ENCODE assay signal across 10 cellular contexts in the genomic region with DNA sequence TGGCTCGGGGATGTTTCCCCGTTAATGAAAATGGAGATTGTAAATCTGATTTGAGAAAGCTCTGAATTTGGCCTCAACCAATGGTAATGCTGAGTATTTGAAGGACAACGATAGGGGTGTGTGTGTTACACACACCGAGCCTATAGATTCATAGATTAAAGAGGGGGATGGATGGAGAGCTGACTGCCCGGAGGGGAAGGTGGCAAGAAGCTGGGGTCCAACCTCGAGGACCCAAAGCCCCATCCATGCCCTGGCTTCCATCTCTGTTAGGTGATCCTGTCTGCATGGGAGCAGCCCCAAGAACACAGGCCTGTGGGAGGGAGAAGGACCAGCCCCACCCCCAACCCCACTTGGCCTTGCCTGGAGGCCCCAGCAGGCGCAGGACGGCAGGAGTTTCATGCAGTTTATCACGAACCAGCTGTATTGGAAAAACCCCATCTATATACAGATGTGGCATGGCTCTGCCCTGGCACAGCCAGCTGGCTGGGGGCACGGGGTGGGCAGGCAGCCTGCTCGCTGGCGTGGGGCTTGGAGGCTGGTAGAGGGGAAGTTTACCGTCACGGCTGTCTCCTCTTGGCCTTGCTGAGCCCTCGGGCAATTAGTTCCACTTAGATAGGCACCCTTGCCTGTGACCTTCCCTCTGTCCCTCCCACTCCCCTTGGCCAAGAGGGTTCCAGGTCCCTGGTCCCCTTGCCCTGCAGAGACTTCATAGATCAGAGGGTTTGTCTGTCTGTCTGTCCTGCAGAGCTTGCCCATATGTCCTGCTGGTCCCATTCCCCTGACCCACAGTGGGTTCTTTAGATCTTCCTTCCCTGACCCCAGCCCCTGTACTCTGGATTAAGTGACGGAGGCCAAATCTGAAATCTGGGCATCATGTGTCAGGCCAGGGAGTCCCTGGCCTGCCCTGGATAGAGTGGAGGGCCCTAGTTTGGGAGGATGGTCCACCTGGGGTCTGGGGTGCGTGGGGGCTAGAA. TPM values are rescaled to one million over a fixed set of nuclear protein-coding genes. Genes with fewer than 3 reads are reported as not detected.
A peak's percentile ranks its signal among the peaks of the same experiment; 100 is the strongest.
DNase-seq lines count a peak whose midpoint lies in the region; ATAC-seq and TF ChIP-seq lines count a peak whose summit lies in the region.
"Had no signal": no experiment of that assay in that cellular context is flagged by ENCODE, and none has a peak within 500 bp of the region (broad histone marks: within the 10 kb centered on the region; RNA-seq: fewer than 3 reads in every experiment).

No MANE protein-coding gene starts in this region.

- peaks cover 5% of the 10 kb centered on the region for H3K27me3 Mint-ChIP-seq in HFFc6 (ENCODE audit: insufficient read depth)

- H3K4me1 ChIP-seq in heart right ventricle: peaks cover 15 to 66% (median 44%) of the 10 kb centered on the region in 9 donors
- peaks cover 57 to 65% (median 57%) of the 10 kb centered on the region in 3 donors for H3K4me1 ChIP-seq in skeletal muscle tissue (ENCODE audit: control insufficient read depth in 3 of 3, insufficient read depth in 3 of 3, low read length in 3 of 3)

- peak overlapping the region; percentile 92 to 100 (median 98) for H3K9ac ChIP-seq in skeletal muscle tissue (ENCODE audit: low read depth in 1 of 3, low read length in 3 of 3)

- no peaks in the 10 kb centered on the region for H3K9me3 ChIP-seq in heart right ventricle
- no peaks in the 10 kb centered on the region for H3K9me3 ChIP-seq in skeletal muscle tissue (ENCODE audit: control insufficient read depth in 3 of 3, low read length in 3 of 3)

- ATAC-seq in heart right ventricle: peak in 1 of 8 donors; percentile 5
- ATAC-seq in HG03025 (IDR thresholded peaks at IDR 0.05; ENCODE audit: low FRiP score, unreplicated experiment): no peak
- no peak for ATAC-seq in GM21576 (IDR thresholded peaks at IDR 0.05; ENCODE audit: unreplicated experiment)

- H3K4me3 Mint-ChIP-seq in HFFc6: no peak overlapping the region

- H3K4me3 ChIP-seq in heart right ventricle: peak overlapping the region in 9 of 10 donors; percentile 50 to 73 (median 66)
- peak overlapping the region; percentile 38 to 94 (median 89) for H3K4me3 ChIP-seq in skeletal muscle tissue (ENCODE audit: low read length in 3 of 3)

- TF ChIP-seq CTCF in heart right ventricle (IDR thresholded peaks at IDR 0.05): no peak
- TF ChIP-seq CTCF in HFFc6 (IDR thresholded peaks at IDR 0.05): no peak

- H3K27ac ChIP-seq in heart right ventricle: peak overlapping the region; percentile 86 to 99 (median 96)
- H3K27ac ChIP-seq in skeletal muscle tissue (ENCODE audit: low read depth, low read length): peak overlapping the region; percentile 99

- intact Hi-C loops in heart right ventricle (cut with DNase I): no loop called here

- H3K36me3 Mint-ChIP-seq in HFFc6 (ENCODE audit: low read depth): no peaks in the 10 kb centered on the region

- H3K27ac Mint-ChIP-seq in HFFc6: no peak overlapping the region

- H3K9me3 Mint-ChIP-seq in HFFc6: no peaks in the 10 kb centered on the region

- DNase-seq in HUDEP-2 (lab: John Stamatoyannopoulos, UW; ENCODE audit: unreplicated experiment in 76 of 76) (peak in 64 of 76 experiments; percentile 13 to 79 (median 54)), SK-N-DZ (ENCODE audit: low spot score) (peak; percentile 20), heart right ventricle (peak; percentile 54 to 71), HFFc6 (no peak), NCI-H226 (no peak)
- DNase-seq: DND-41 had no signal

- H3K27me3 ChIP-seq in heart right ventricle: no peaks in the 10 kb centered on the region
- H3K27me3 ChIP-seq in skeletal muscle tissue (ENCODE audit: control insufficient read depth in 3 of 3, insufficient read depth in 3 of 3, low read length in 3 of 3): no peaks in the 10 kb centered on the region

- H3K36me3 ChIP-seq in heart right ventricle (peaks cover 0 to 17% (median 0%) of the 10 kb centered on the region in 9 donors), skeletal muscle tissue (ENCODE audit: control insufficient read depth in 3 of 3, insufficient read depth in 3 of 3, low read length in 3 of 3) (peaks cover 0 to 17% (median 5%) of the 10 kb centered on the region in 3 donors)

- 40 to 47% methylated on average over 17 of the region's 17 CpGs for WGBS in heart right ventricle, 2 donors

- peaks cover 51% of the 10 kb centered on the region for H3K4me1 Mint-ChIP-seq in HFFc6 (ENCODE audit: low read depth)

RNA-seq across cellular contexts. Expression of gene HSPB7, which starts 3.0 kb away (rescaled TPM):
- 0.06 and 0.25 TPM in 2 replicates for polyA plus RNA-seq in SK-N-DZ (2014; cell fraction: cytosol; rRNA removed)
- polyA plus RNA-seq in SK-N-DZ (2014; cell fraction: nucleus; rRNA removed): 0.09 TPM in 1 of 2 replicates, not detected in the other
- total RNA-seq in heart right ventricle: 1,000 to 10,000 TPM; 4,333 to 6,303 (median 4,923) TPM
- 1,000 to 10,000 TPM; 5,521 to 6,425 TPM for polyA plus RNA-seq in heart right ventricle
- total RNA-seq in skeletal muscle tissue: 5.7 TPM
- 10 to 100 TPM; 15.5 to 40.6 (median 33.0) TPM for total RNA-seq in HFFc6 (2021; fragmentation: NEBNext Ultra II Directional; extraction: Animal tissue kit (Norgen Biotek cat#: 25700))

RNA-seq across cellular contexts. Expression of gene CLCNKA, which starts 7.0 kb away (rescaled TPM):
- polyA plus RNA-seq in SK-N-DZ (2014; cell fraction: cytosol; rRNA removed): not detected in 2 replicates
- not detected in 2 replicates for polyA plus RNA-seq in SK-N-DZ (2014; cell fraction: nucleus; rRNA removed)
- total RNA-seq in heart right ventricle (1 to 10 TPM in 1 of 10 donors, under 1 TPM in 8, not detected in 1; 0.19 to 1.0 (median 0.33) TPM), skeletal muscle tissue (under 0.01 TPM)
- under 1 TPM; 0.52 to 0.73 TPM for polyA plus RNA-seq in heart right ventricle
- not detected for total RNA-seq in HFFc6 (2021; fragmentation: NEBNext Ultra II Directional; extraction: Animal tissue kit (Norgen Biotek cat#: 25700))

RNA-seq across cellular contexts. Expression of gene SRARP, which starts 10.8 kb away (rescaled TPM):
- not detected in 2 replicates for polyA plus RNA-seq in SK-N-DZ (2014; cell fraction: cytosol; rRNA removed)
- not detected in 2 replicates for polyA plus RNA-seq in SK-N-DZ (2014; cell fraction: nucleus; rRNA removed)
- total RNA-seq in heart right ventricle (under 1 TPM in 5 of 10 donors, not detected in 5; 0.15 to 0.79 (median 0.28) TPM), skeletal muscle tissue (not detected)
- polyA plus RNA-seq in heart right ventricle: under 1 TPM; 0.35 to 0.95 TPM
- not detected for total RNA-seq in HFFc6 (2021; fragmentation: NEBNext Ultra II Directional; extraction: Animal tissue kit (Norgen Biotek cat#: 25700))
- total RNA-seq: myocyte had no signal

RNA-seq across cellular contexts. Expression of gene CLCNKB, which starts 28.8 kb away (rescaled TPM):
- polyA plus RNA-seq in SK-N-DZ (2014; cell fraction: cytosol; rRNA removed): 0.65 TPM in 1 of 2 replicates, not detected in the other
- 0.12 TPM in 1 of 2 replicates, not detected in the other for polyA plus RNA-seq in SK-N-DZ (2014; cell fraction: nucleus; rRNA removed)
- 1 to 10 TPM; 1.2 to 3.4 (median 2.0) TPM for total RNA-seq in heart right ventricle
- polyA plus RNA-seq in heart right ventricle: 1 to 10 TPM in 1 of 2 donors, under 1 TPM in 1; 0.57 to 2.1 TPM
- not detected for total RNA-seq in skeletal muscle tissue
- under 1 TPM in 2 of 6 experiments, not detected in 4; 0.10 to 0.14 TPM for total RNA-seq in HFFc6 (2021; fragmentation: NEBNext Ultra II Directional; extraction: Animal tissue kit (Norgen Biotek cat#: 25700))
- total RNA-seq: myocyte had no signal

RNA-seq across cellular contexts. Expression of gene ZBTB17, which starts 38.9 kb away (rescaled TPM):
- 30.0 and 32.6 TPM in 2 replicates for polyA plus RNA-seq in SK-N-DZ (2014; cell fraction: cytosol; rRNA removed)
- 143 and 161 TPM in 2 replicates for polyA plus RNA-seq in SK-N-DZ (2014; cell fraction: nucleus; rRNA removed)
- 10 to 100 TPM; 16.4 to 25.0 (median 20.4) TPM for total RNA-seq in heart right ventricle
- 10 to 100 TPM; 27.3 to 54.9 TPM for polyA plus RNA-seq in heart right ventricle
- 23.5 TPM for total RNA-seq in skeletal muscle tissue
- 10 to 100 TPM; 22.5 to 25.4 (median 24.1) TPM for total RNA-seq in HFFc6 (2021; fragmentation: NEBNext Ultra II Directional; extraction: Animal tissue kit (Norgen Biotek cat#: 25700))

Comparison
In these comparisons a context has a peak if more than half of its experiments do, and no peak if none do; other contexts are left out.
1. DNase-seq: peak in HUDEP-2 (64 of 76), SK-N-DZ (single experiment) and heart right ventricle (2 of 2); none in HFFc6 (single experiment) and NCI-H226 (single experiment).
2. RNA of gene HSPB7, which starts 3.0 kb away (total RNA-seq): 4,333 to 6,303 TPM in heart right ventricle; 15.5 to 40.6 TPM in HFFc6 and 5.7 TPM in skeletal muscle tissue (single experiment); every median in the first group is over 100 times any median in the second.